In genomic region chr2:171433763-171434670, GRCh38 we compare ENCODE assay signal across 1 cellular context.
TF ChIP-seq lines count a peak whose summit lies in the region.

A gene with protein sequence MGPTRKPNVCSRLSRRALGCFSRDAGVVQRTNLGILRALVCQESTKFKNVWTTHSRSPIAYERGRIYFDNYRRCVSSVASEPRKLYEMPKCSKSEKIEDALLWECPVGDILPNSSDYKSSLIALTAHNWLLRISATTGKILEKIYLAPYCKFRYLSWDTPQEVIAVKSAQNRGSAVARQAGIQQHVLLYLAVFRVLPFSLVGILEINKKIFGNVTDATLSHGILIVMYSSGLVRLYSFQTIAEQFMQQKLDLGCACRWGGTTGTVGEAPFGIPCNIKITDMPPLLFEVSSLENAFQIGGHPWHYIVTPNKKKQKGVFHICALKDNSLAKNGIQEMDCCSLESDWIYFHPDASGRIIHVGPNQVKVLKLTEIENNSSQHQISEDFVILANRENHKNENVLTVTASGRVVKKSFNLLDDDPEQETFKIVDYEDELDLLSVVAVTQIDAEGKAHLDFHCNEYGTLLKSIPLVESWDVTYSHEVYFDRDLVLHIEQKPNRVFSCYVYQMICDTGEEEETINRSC (plus strand): TSS chr2:171434226. CDS start chr2:171434578, 352 bp downstream.
Gene METTL8, minus strand, starts transcription at chr2:171433990. Its CDS starts 41,805 bp downstream, at chr2:171392185.

TF ChIP-seq in HepG2, 621 proteins besides CTCF, POLR2A, EP300 and RAD21 (continued from another document):
- TF ChIP-seq, protein P1, sequence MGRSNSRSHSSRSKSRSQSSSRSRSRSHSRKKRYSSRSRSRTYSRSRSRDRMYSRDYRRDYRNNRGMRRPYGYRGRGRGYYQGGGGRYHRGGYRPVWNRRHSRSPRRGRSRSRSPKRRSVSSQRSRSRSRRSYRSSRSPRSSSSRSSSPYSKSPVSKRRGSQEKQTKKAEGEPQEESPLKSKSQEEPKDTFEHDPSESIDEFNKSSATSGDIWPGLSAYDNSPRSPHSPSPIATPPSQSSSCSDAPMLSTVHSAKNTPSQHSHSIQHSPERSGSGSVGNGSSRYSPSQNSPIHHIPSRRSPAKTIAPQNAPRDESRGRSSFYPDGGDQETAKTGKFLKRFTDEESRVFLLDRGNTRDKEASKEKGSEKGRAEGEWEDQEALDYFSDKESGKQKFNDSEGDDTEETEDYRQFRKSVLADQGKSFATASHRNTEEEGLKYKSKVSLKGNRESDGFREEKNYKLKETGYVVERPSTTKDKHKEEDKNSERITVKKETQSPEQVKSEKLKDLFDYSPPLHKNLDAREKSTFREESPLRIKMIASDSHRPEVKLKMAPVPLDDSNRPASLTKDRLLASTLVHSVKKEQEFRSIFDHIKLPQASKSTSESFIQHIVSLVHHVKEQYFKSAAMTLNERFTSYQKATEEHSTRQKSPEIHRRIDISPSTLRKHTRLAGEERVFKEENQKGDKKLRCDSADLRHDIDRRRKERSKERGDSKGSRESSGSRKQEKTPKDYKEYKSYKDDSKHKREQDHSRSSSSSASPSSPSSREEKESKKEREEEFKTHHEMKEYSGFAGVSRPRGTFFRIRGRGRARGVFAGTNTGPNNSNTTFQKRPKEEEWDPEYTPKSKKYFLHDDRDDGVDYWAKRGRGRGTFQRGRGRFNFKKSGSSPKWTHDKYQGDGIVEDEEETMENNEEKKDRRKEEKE (IDR thresholded peaks at IDR 0.05), result no peak
- TF ChIP-seq ZNF253 (CRISPR knock-in tag; IDR thresholded peaks at IDR 0.05; ENCODE audit: borderline replicate concordance), result peak; percentile 72
- TF ChIP-seq MIXL1 (CRISPR knock-in tag; IDR thresholded peaks at IDR 0.05), result peak; percentile 83
- peak; percentile 96; the same call in 1 of the 2 replicates for TF ChIP-seq NFKB2 (CRISPR knock-in tag; IDR thresholded peaks at IDR 0.05; ENCODE audit: borderline replicate concordance)
- no peak for TF ChIP-seq GRHL1 (CRISPR knock-in tag; conservative IDR thresholded peaks at IDR 0.05)
- 0 out of 2 replicates have a peak, but pooled peaks have one; percentile 4 for TF ChIP-seq ZSCAN25 (CRISPR knock-in tag; IDR thresholded peaks at IDR 0.05)
- TF ChIP-seq PCBP2 (optimal IDR thresholded peaks at IDR 0.05; ENCODE audit: low read depth, low read length, poor library complexity, severe bottlenecking), result no peak
- TF ChIP-seq, protein P2, sequence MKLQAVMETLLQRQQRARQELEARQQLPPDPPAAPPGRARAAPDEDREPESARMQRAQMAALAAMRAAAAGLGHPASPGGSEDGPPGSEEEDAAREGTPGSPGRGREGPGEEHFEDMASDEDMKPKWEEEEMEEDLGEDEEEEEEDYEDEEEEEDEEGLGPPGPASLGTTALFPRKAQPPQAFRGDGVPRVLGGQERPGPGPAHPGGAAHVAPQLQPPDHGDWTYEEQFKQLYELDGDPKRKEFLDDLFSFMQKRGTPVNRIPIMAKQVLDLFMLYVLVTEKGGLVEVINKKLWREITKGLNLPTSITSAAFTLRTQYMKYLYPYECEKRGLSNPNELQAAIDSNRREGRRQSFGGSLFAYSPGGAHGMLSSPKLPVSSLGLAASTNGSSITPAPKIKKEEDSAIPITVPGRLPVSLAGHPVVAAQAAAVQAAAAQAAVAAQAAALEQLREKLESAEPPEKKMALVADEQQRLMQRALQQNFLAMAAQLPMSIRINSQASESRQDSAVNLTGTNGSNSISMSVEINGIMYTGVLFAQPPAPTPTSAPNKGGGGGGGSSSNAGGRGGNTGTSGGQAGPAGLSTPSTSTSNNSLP (IDR thresholded peaks at IDR 0.05; ENCODE audit: low read depth, low read length), result no peak; the same call in 1 of the 2 replicates
- TF ChIP-seq NFRKB (IDR thresholded peaks at IDR 0.05), result no peak
- TF ChIP-seq SATB2 (CRISPR knock-in tag; IDR thresholded peaks at IDR 0.05), result peak; percentile 81; the same call in 1 of the 2 replicates
- TF ChIP-seq, protein P3, sequence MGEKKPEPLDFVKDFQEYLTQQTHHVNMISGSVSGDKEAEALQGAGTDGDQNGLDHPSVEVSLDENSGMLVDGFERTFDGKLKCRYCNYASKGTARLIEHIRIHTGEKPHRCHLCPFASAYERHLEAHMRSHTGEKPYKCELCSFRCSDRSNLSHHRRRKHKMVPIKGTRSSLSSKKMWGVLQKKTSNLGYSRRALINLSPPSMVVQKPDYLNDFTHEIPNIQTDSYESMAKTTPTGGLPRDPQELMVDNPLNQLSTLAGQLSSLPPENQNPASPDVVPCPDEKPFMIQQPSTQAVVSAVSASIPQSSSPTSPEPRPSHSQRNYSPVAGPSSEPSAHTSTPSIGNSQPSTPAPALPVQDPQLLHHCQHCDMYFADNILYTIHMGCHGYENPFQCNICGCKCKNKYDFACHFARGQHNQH (CRISPR knock-in tag; IDR thresholded peaks at IDR 0.05), result peak; percentile 78
- TF ChIP-seq NAIF1 (CRISPR knock-in tag; IDR thresholded peaks at IDR 0.05; ENCODE audit: borderline replicate concordance), result peak; percentile 64; the same call in 1 of the 2 replicates
- peak; percentile 83 for TF ChIP-seq ZBTB42 (CRISPR knock-in tag; IDR thresholded peaks at IDR 0.05)
- peak; percentile 91; the same call in 1 of the 2 replicates for TF ChIP-seq ZNF383 (CRISPR knock-in tag; IDR thresholded peaks at IDR 0.05; ENCODE audit: borderline replicate concordance)
- TF ChIP-seq ZFYVE20 (CRISPR knock-in tag; IDR thresholded peaks at IDR 0.05; ENCODE audit: borderline replicate concordance, low read depth), result peak; percentile 64; the same call in 1 of the 2 replicates
- no peak for TF ChIP-seq RFX3 (CRISPR knock-in tag; IDR thresholded peaks at IDR 0.05)
- TF ChIP-seq ZNF549 (CRISPR knock-in tag; IDR thresholded peaks at IDR 0.05), result peak; percentile 88
- TF ChIP-seq, protein P4, sequence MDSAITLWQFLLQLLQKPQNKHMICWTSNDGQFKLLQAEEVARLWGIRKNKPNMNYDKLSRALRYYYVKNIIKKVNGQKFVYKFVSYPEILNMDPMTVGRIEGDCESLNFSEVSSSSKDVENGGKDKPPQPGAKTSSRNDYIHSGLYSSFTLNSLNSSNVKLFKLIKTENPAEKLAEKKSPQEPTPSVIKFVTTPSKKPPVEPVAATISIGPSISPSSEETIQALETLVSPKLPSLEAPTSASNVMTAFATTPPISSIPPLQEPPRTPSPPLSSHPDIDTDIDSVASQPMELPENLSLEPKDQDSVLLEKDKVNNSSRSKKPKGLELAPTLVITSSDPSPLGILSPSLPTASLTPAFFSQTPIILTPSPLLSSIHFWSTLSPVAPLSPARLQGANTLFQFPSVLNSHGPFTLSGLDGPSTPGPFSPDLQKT (CRISPR knock-in tag; IDR thresholded peaks at IDR 0.05; ENCODE audit: borderline replicate concordance), result peak; percentile 75; the same call in 1 of the 2 replicates
- TF ChIP-seq KAT2B (IDR thresholded peaks at IDR 0.05; ENCODE audit: borderline replicate concordance, low read depth, low read length), result no peak
- TF ChIP-seq HNRNPUL1 (IDR thresholded peaks at IDR 0.05; ENCODE audit: low read depth, low read length), result peak; percentile 80; the same call in 1 of the 2 replicates
- TF ChIP-seq, protein P5, sequence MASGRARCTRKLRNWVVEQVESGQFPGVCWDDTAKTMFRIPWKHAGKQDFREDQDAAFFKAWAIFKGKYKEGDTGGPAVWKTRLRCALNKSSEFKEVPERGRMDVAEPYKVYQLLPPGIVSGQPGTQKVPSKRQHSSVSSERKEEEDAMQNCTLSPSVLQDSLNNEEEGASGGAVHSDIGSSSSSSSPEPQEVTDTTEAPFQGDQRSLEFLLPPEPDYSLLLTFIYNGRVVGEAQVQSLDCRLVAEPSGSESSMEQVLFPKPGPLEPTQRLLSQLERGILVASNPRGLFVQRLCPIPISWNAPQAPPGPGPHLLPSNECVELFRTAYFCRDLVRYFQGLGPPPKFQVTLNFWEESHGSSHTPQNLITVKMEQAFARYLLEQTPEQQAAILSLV (CRISPR knock-in tag; IDR thresholded peaks at IDR 0.05; ENCODE audit: borderline replicate concordance), result peak; percentile 78; the same call in 1 of the 2 replicates
- TF ChIP-seq GFI1 (CRISPR knock-in tag; IDR thresholded peaks at IDR 0.05; ENCODE audit: borderline replicate concordance), result peak; percentile 87
- TF ChIP-seq RFXAP (CRISPR knock-in tag; IDR thresholded peaks at IDR 0.05; ENCODE audit: borderline replicate concordance), result peak; percentile 76
- TF ChIP-seq TRAFD1 (CRISPR knock-in tag; IDR thresholded peaks at IDR 0.05; ENCODE audit: borderline replicate concordance), result no peak
- TF ChIP-seq JUNB (CRISPR knock-in tag; IDR thresholded peaks at IDR 0.05; ENCODE audit: borderline replicate concordance), result no peak
- no peak for TF ChIP-seq PLRG1 (conservative IDR thresholded peaks at IDR 0.05)
- TF ChIP-seq ELF4 (CRISPR knock-in tag; IDR thresholded peaks at IDR 0.05; ENCODE audit: borderline replicate concordance), result peak; percentile 87; the same call in 1 of the 2 replicates
- TF ChIP-seq ZBTB38 (CRISPR knock-in tag; IDR thresholded peaks at IDR 0.05), result peak; percentile 75
- TF ChIP-seq KDM3A (CRISPR knock-in tag; IDR thresholded peaks at IDR 0.05; ENCODE audit: low read depth), result no peak; the same call in none of the 2 replicates
